ENCODE assay signal across 13 cellular contexts in genomic region chr12:77615331-77615730, GRCh38.
DNase-seq lines count a peak whose midpoint lies in the region; ATAC-seq and TF ChIP-seq lines count a peak whose summit lies in the region.
"Had no signal": no experiment of that assay in that cellular context is flagged by ENCODE, and none has a peak within 500 bp of the region (broad histone marks: within the 10 kb centered on the region; RNA-seq: fewer than 3 reads in every experiment).

No MANE protein-coding gene starts in this region.

- no peaks in the 10 kb centered on the region for H3K36me3 Mint-ChIP-seq in MCF 10A (ENCODE audit: insufficient read depth, unreplicated experiment)
- no peaks in the 10 kb centered on the region for H3K36me3 Mint-ChIP-seq in chondrocyte (ENCODE audit: low read depth)
- no peaks in the 10 kb centered on the region for H3K36me3 Mint-ChIP-seq in progenitor cell of endocrine pancreas (ENCODE audit: insufficient read depth)
- H3K36me3 Mint-ChIP-seq: immature natural killer cell had no signal

- POLR2A ChIA-PET in MCF 10A (lab: Yijun Ruan, JAX), result interaction anchor here (0.9 to 1.1 kb wide), 2 partner anchors 9 to 70 kb away, joined by 4 to 5 read pairs; no protein-coding TSS in a partner anchor

- H3K4me1 Mint-ChIP-seq in MCF 10A (ENCODE audit: insufficient read depth, unreplicated experiment) (peaks cover 5% of the 10 kb centered on the region), chondrocyte (ENCODE audit: low read depth) (no peaks in the 10 kb centered on the region), progenitor cell of endocrine pancreas (ENCODE audit: low read depth) (peaks cover 4% of the 10 kb centered on the region)
- H3K4me1 Mint-ChIP-seq: immature natural killer cell; naive thymus-derived CD8-positive, alpha-beta T cell had no signal

- H3K4me3 ChIP-seq in breast epithelium, result no peak overlapping the region

- peaks cover 0 to 8% of the 10 kb centered on the region in 2 donors for H3K9me3 ChIP-seq in breast epithelium

- H3K4me1 ChIP-seq in breast epithelium, result no peaks in the 10 kb centered on the region

- H3K36me3 ChIP-seq in breast epithelium, result no peaks in the 10 kb centered on the region

- no peak for TF ChIP-seq POLR2A in breast epithelium (IDR thresholded peaks at IDR 0.05)

- intact Hi-C loops in MCF 10A (cut with micrococcal nuclease) (loop anchor here (1.0 kb wide), 2 partner anchors 70 to 310 kb away; no protein-coding TSS in a partner anchor), breast epithelium (cut with DNase I; ENCODE audit: low total_unique reads) (loop anchor here (2.0 kb wide), 1 partner anchor 79 kb away; no protein-coding TSS in a partner anchor)

- CTCF ChIA-PET in MCF 10A (lab: Yijun Ruan, JAX), result interaction anchor here (0.6 to 1.7 kb wide), 9 partner anchors 26 to 1408 kb away, joined by 3 to 12 read pairs (median 3); no protein-coding TSS in a partner anchor

- H3K27ac Mint-ChIP-seq in MCF 10A (ENCODE audit: low read depth, unreplicated experiment) (no peak overlapping the region), chondrocyte (ENCODE audit: unreplicated experiment) (no peak overlapping the region), progenitor cell of endocrine pancreas (no peak overlapping the region)
- H3K27ac Mint-ChIP-seq: immature natural killer cell; naive thymus-derived CD8-positive, alpha-beta T cell had no signal

- TF ChIP-seq CTCF in MCF 10A (IDR thresholded peaks at IDR 0.05; ENCODE audit: unreplicated experiment) (peak; percentile 48), breast epithelium (IDR thresholded peaks at IDR 0.05) (no peak), chondrocyte (IDR thresholded peaks at IDR 0.05) (peak; percentile 34), progenitor cell of endocrine pancreas (IDR thresholded peaks at IDR 0.05; ENCODE audit: unreplicated experiment) (peak; percentile 5)

- H3K27me3 ChIP-seq in breast epithelium, result no peaks in the 10 kb centered on the region

- BruUV-seq in MCF 10A (replicated peaks; lab: Mats Ljungman, UMichigan), result no TSS peak

- no peak for ATAC-seq in HG02642 (IDR thresholded peaks at IDR 0.05; ENCODE audit: poor library complexity, unreplicated experiment)
- ATAC-seq: naive thymus-derived CD8-positive, alpha-beta T cell had no signal

- H3K9me3 Mint-ChIP-seq in MCF 10A (ENCODE audit: unreplicated experiment) (no peaks in the 10 kb centered on the region), chondrocyte (ENCODE audit: low read depth) (peaks cover 12% of the 10 kb centered on the region), progenitor cell of endocrine pancreas (ENCODE audit: low read depth) (peaks cover 9% of the 10 kb centered on the region)

- H3K27me3 Mint-ChIP-seq in MCF 10A (ENCODE audit: insufficient read depth, unreplicated experiment) (no peaks in the 10 kb centered on the region), chondrocyte (ENCODE audit: low read depth) (peaks cover 15% of the 10 kb centered on the region), progenitor cell of endocrine pancreas (no peaks in the 10 kb centered on the region)
- H3K27me3 Mint-ChIP-seq: naive thymus-derived CD8-positive, alpha-beta T cell had no signal

- H3K4me3 Mint-ChIP-seq in MCF 10A (ENCODE audit: unreplicated experiment) (no peak overlapping the region), chondrocyte (ENCODE audit: unreplicated experiment) (no peak overlapping the region), progenitor cell of endocrine pancreas (ENCODE audit: low read depth) (no peak overlapping the region)
- H3K4me3 Mint-ChIP-seq: immature natural killer cell; naive thymus-derived CD8-positive, alpha-beta T cell had no signal

- H3K27ac ChIP-seq in breast epithelium, result no peak overlapping the region

- peak; percentile 49 for DNase-seq in MCF 10A (ENCODE audit: unreplicated experiment)
- DNase-seq in breast epithelium (ENCODE audit: low spot score in 2 of 2), result no peak
- peak; percentile 14 to 68 for DNase-seq in NCI-H526 (lab: John Stamatoyannopoulos, UW)
- no peak for DNase-seq in chondrocyte (ENCODE audit: low spot score)
- no peak for DNase-seq in progenitor cell of endocrine pancreas (ENCODE audit: low spot score, unreplicated experiment)
- no peak for DNase-seq in NCI-H2029 (lab: John Stamatoyannopoulos, UW)
- DNase-seq in NCI-H187 (lab: John Stamatoyannopoulos, UW), result no peak
- DNase-seq: activated naive CD4-positive, alpha-beta T cell treated with anti-CD3 and anti-CD28 coated beads, Interleukin-2, amount 50 U/mL, for 16 hours; effector CD8-positive, alpha-beta T cell; immature natural killer cell; naive thymus-derived CD8-positive, alpha-beta T cell; NCI-H2227 treated with DMSO at 0.1 percent for 48 hours had no signal

Comparison
In these comparisons a context has a peak if more than half of its experiments do, and no peak if none do; other contexts are left out.
1. DNase-seq: peak in MCF 10A (single experiment) and NCI-H526 (2 of 2); none in breast epithelium (0 of 2), chondrocyte (single experiment), progenitor cell of endocrine pancreas (single experiment), NCI-H2029 (single experiment) and NCI-H187 (0 of 2).
2. CTCF ChIP-seq: peak in MCF 10A (single experiment), chondrocyte (single experiment) and progenitor cell of endocrine pancreas (single experiment); none in breast epithelium (0 of 3).